30 cellular contexts compared by ENCODE assay signal in the genomic region with DNA sequence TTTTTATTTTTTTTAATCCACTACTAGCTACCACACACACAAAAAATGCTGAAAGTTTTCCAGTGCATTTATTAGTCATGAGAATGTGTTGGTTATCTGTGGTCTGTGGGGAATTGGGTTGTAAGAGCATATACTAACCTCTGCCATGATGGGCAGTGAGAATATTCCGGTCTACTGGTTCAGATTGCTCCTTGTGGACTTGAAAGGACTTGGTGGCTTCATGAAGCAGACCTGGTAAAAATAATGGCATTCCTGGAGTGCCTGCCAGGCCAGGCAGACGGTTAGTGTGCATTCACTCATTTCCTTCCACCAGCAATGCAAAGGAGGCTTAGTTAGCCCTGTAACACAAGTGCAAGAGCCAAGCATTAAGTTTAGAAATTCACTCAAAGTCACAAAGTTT.
"Had no signal": no experiment of that assay in that cellular context is flagged by ENCODE, and none has a peak within 500 bp of the region (broad histone marks: within the 10 kb centered on the region; RNA-seq: fewer than 3 reads in every experiment).

No MANE protein-coding gene starts in this region.

- H3K4me3 ChIP-seq: body of pancreas, left ventricle myocardium inferior, lung, ovary, sigmoid colon, smooth muscle cell, uterus had no signal

- H3K27ac Mint-ChIP-seq: activated CD8-positive, alpha-beta T cell treated with anti-CD3 and anti-CD28 coated beads for 36 hours; activated naive CD4-positive, alpha-beta T cell treated with anti-CD3 and anti-CD28 coated beads, Interleukin-2, amount 50 U/mL, for 72 hours; activated T-helper 17 cell treated with anti-CD3 and anti-CD28 coated beads, Interleukin-2, amount 50 U/mL, for 72 hours; immature natural killer cell; mesothelial cell of epicardium; naive B cell; nephron progenitor cell; progenitor cell of endocrine pancreas; stimulated activated memory B cell treated with anti-CD40 and anti-IgM and Interleukin-4, amounts not matched to agents 10 μg/mL and 1 μg/mL and 100 μg/mL, for 72 hours; stimulated activated naive CD8-positive, alpha-beta T cell treated with anti-CD3 and anti-CD28 coated beads, Interleukin-15, amount 100 ng/mL, for 72 hours; type B pancreatic cell had no signal

- H3K4me1 Mint-ChIP-seq: activated T-helper 17 cell treated with anti-CD3 and anti-CD28 coated beads, Interleukin-2, amount 50 U/mL, for 72 hours; immature natural killer cell; mesothelial cell of epicardium; naive B cell; stimulated activated memory B cell treated with anti-CD40 and anti-IgM and Interleukin-4, amounts not matched to agents 10 μg/mL and 1 μg/mL and 100 μg/mL, for 72 hours; stimulated activated naive CD8-positive, alpha-beta T cell treated with anti-CD3 and anti-CD28 coated beads, Interleukin-15, amount 100 ng/mL, for 72 hours had no signal

- H3K4me2 ChIP-seq: smooth muscle cell had no signal

- H3K27ac ChIP-seq: body of pancreas, epithelial cell of prostate, left ventricle myocardium inferior, ovary, sigmoid colon, uterus had no signal

- H3K4me1 ChIP-seq: body of pancreas, left ventricle myocardium inferior, sigmoid colon, uterus had no signal

- H3K36me3 Mint-ChIP-seq: activated naive CD4-positive, alpha-beta T cell treated with anti-CD3 and anti-CD28 coated beads, Interleukin-2, amount 50 U/mL, for 72 hours; immature natural killer cell; mesothelial cell of epicardium; stimulated activated memory B cell treated with anti-CD40 and anti-IgM and Interleukin-4, amounts not matched to agents 10 μg/mL and 1 μg/mL and 100 μg/mL, for 72 hours; type B pancreatic cell had no signal

- DNase-seq: activated CD4-positive, alpha-beta T cell treated with anti-CD3 and anti-CD28 coated beads, Interleukin-2, amount 50 U/mL, for 1 hour; activated CD8-positive, alpha-beta T cell treated with anti-CD3 and anti-CD28 coated beads for 36 hours; activated naive CD4-positive, alpha-beta T cell; activated T-cell treated with anti-CD3 and anti-CD28 coated beads, Interleukin-2, amount 50 U/mL, for 4 hours; body of pancreas; dermis blood vessel endothelial cell; effector CD4-positive, alpha-beta T cell; hippocampal formation; immature natural killer cell; left ventricle myocardium inferior; naive B cell; nephron progenitor cell; ovary; sigmoid colon; stimulated activated CD4-positive, alpha-beta T cell treated with anti-CD3 and anti-CD28 coated beads, Interleukin-1b, Interleukin-23, amount 100 ng/mL, for 48 hours; stimulated activated CD4-positive, alpha-beta T cell treated with anti-CD3 and anti-CD28 coated beads, Interleukin-4, amount 100 ng/mL, for 4 hours; stimulated activated CD8-positive, alpha-beta memory T cell treated with anti-CD3 and anti-CD28 coated beads, Interleukin-4, amount 100 ng/mL, for 48 hours; stimulated activated naive CD8-positive, alpha-beta T cell treated with anti-CD3 and anti-CD28 coated beads, Interleukin-15, amount 100 ng/mL, for 72 hours; substantia nigra; T-helper 2 cell; uterus had no signal

- H3K9me3 ChIP-seq: ovary, sigmoid colon, uterus had no signal

- ATAC-seq: activated CD8-positive, alpha-beta T cell treated with anti-CD3 and anti-CD28 coated beads for 36 hours; activated naive CD4-positive, alpha-beta T cell treated with anti-CD3 and anti-CD28 coated beads, Interleukin-2, amount 50 U/mL, for 72 hours; activated T-cell treated with anti-CD3 and anti-CD28 coated beads, Interleukin-2, amount 50 U/mL, for 4 hours; activated T-helper 17 cell treated with anti-CD3 and anti-CD28 coated beads, Interleukin-2, amount 50 U/mL, for 72 hours; body of pancreas; stimulated activated memory B cell treated with anti-CD40 and anti-IgM and Interleukin-4, amounts not matched to agents 10 μg/mL and 1 μg/mL and 100 μg/mL, for 72 hours; stimulated activated naive CD8-positive, alpha-beta T cell treated with anti-CD3 and anti-CD28 coated beads, Interleukin-15, amount 100 ng/mL, for 72 hours had no signal

- H3K9me3 Mint-ChIP-seq: activated CD8-positive, alpha-beta T cell treated with anti-CD3 and anti-CD28 coated beads for 36 hours; activated T-cell treated with anti-CD3 and anti-CD28 coated beads, Interleukin-2, amount 50 U/mL, for 4 hours had no signal

- H3K36me3 ChIP-seq: left ventricle myocardium inferior, ovary, sigmoid colon, uterus had no signal

- H3K27me3 Mint-ChIP-seq: activated CD8-positive, alpha-beta T cell treated with anti-CD3 and anti-CD28 coated beads for 36 hours; activated T-helper 17 cell treated with anti-CD3 and anti-CD28 coated beads, Interleukin-2, amount 50 U/mL, for 72 hours; naive B cell; progenitor cell of endocrine pancreas; stimulated activated memory B cell treated with anti-CD40 and anti-IgM and Interleukin-4, amounts not matched to agents 10 μg/mL and 1 μg/mL and 100 μg/mL, for 72 hours; stimulated activated naive CD8-positive, alpha-beta T cell treated with anti-CD3 and anti-CD28 coated beads, Interleukin-15, amount 100 ng/mL, for 72 hours had no signal

- H3K27me3 ChIP-seq: body of pancreas, ovary, sigmoid colon, uterus had no signal

- H3K4me3 Mint-ChIP-seq: activated CD8-positive, alpha-beta T cell treated with anti-CD3 and anti-CD28 coated beads for 36 hours; activated T-cell treated with anti-CD3 and anti-CD28 coated beads, Interleukin-2, amount 50 U/mL, for 4 hours; activated T-helper 17 cell treated with anti-CD3 and anti-CD28 coated beads, Interleukin-2, amount 50 U/mL, for 72 hours; immature natural killer cell; mesothelial cell of epicardium; naive B cell; nephron progenitor cell; stimulated activated memory B cell treated with anti-CD40 and anti-IgM and Interleukin-4, amounts not matched to agents 10 μg/mL and 1 μg/mL and 100 μg/mL, for 72 hours; stimulated activated naive CD8-positive, alpha-beta T cell treated with anti-CD3 and anti-CD28 coated beads, Interleukin-15, amount 100 ng/mL, for 72 hours; type B pancreatic cell had no signal
